ENCODE assay signal across 1 cellular context in genomic region chr1:15833069-15833679, GRCh38.
TF ChIP-seq lines count a peak whose summit lies in the region.

No MANE protein-coding gene starts in this region.

TF ChIP-seq in K562, 482 proteins besides CTCF, POLR2A, EP300 and RAD21 (continued from another document and continues in another):
- TF ChIP-seq MAZ (CRISPR knock-in tag; conservative IDR thresholded peaks at IDR 0.05 in 1 of 2, IDR thresholded peaks at IDR 0.05 in 1 of 2) = peak in 1 of 2 experiments; percentile 17; a peak in 1 of 4 replicates
- TF ChIP-seq TAF9B (IDR thresholded peaks at IDR 0.05; ENCODE audit: partially characterized antibody) = peak; percentile 52
- peak; percentile 67; the same call in 1 of the 2 replicates for TF ChIP-seq SMARCE1 (IDR thresholded peaks at IDR 0.05)
- peak; percentile 34; the same call in 1 of the 2 replicates for TF ChIP-seq FOXM1 (IDR thresholded peaks at IDR 0.05; ENCODE audit: low read depth)
- TF ChIP-seq FOXM1 (CRISPR knock-in tag; IDR thresholded peaks at IDR 0.05; ENCODE audit: low read depth) = no peak
- TF ChIP-seq JUN (IDR thresholded peaks at IDR 0.05; ENCODE audit: borderline replicate concordance, low read depth, low read length) = peak; percentile 72
- no peak for TF ChIP-seq JUN (CRISPR knock-in tag; IDR thresholded peaks at IDR 0.05; ENCODE audit: borderline replicate concordance)
- peak; percentile 33; the same call in 1 of the 2 replicates for TF ChIP-seq EHMT2 (IDR thresholded peaks at IDR 0.05)
- TF ChIP-seq ZNF717 (CRISPR knock-in tag; IDR thresholded peaks at IDR 0.05) = no peak
- TF ChIP-seq LCOR (CRISPR knock-in tag; IDR thresholded peaks at IDR 0.05) = peak; percentile 70
- TF ChIP-seq ELF1 (tag; IDR thresholded peaks at IDR 0.05) = peak; percentile 83
- TF ChIP-seq ETS1 (conservative IDR thresholded peaks at IDR 0.05; ENCODE audit: control insufficient read depth, low read depth, low read length) = 0 out of 2 replicates have a peak, but pooled peaks have one; percentile 36
- TF ChIP-seq ZBTB9 (CRISPR knock-in tag; IDR thresholded peaks at IDR 0.05) = peak; percentile 38; the same call in 1 of the 2 replicates
- peak; percentile 31; the same call in 1 of the 2 replicates for TF ChIP-seq ZNF592 (IDR thresholded peaks at IDR 0.05)
- peak; percentile 85 for TF ChIP-seq SUPT5H (IDR thresholded peaks at IDR 0.05)
- no peak for TF ChIP-seq ZNF398 (CRISPR knock-in tag; IDR thresholded peaks at IDR 0.05)
- TF ChIP-seq THRAP3 (IDR thresholded peaks at IDR 0.05; ENCODE audit: borderline replicate concordance) = 0 out of 2 replicates have a peak, but pooled peaks have one; percentile 9
- 0 out of 2 replicates have a peak, but pooled peaks have one; percentile 18 for TF ChIP-seq SP1 (CRISPR knock-in tag; IDR thresholded peaks at IDR 0.05)
- 0 out of 2 replicates have a peak, but pooled peaks have one; percentile 31 for TF ChIP-seq NFIC (IDR thresholded peaks at IDR 0.05)
- peak; percentile 47 for TF ChIP-seq SMAD4 (CRISPR knock-in tag; conservative IDR thresholded peaks at IDR 0.05)
- TF ChIP-seq CC2D1A (IDR thresholded peaks at IDR 0.05) = no peak
- 0 out of 2 replicates have a peak, but pooled peaks have one; percentile 27 for TF ChIP-seq ZNF444 (CRISPR knock-in tag; IDR thresholded peaks at IDR 0.05)
- 0 out of 2 replicates have a peak, but pooled peaks have one; percentile 11 for TF ChIP-seq ZBTB40 (IDR thresholded peaks at IDR 0.05)
- TF ChIP-seq ZBTB40 (CRISPR knock-in tag; IDR thresholded peaks at IDR 0.05) = no peak
- peak; percentile 79 for TF ChIP-seq ZBTB17 (CRISPR knock-in tag; IDR thresholded peaks at IDR 0.05)
- 0 out of 2 replicates have a peak, but pooled peaks have one; percentile 72 for TF ChIP-seq ATF6 (CRISPR knock-in tag; IDR thresholded peaks at IDR 0.05)
- 0 out of 2 replicates have a peak, but pooled peaks have one; percentile 34 for TF ChIP-seq ZBTB33 (CRISPR knock-in tag; IDR thresholded peaks at IDR 0.05)
- no peak for TF ChIP-seq ATF1 (CRISPR knock-in tag; IDR thresholded peaks at IDR 0.05)
- TF ChIP-seq ATF1 (tag; IDR thresholded peaks at IDR 0.05) = peak; percentile 13; the same call in 1 of the 2 replicates
- 0 out of 2 replicates have a peak, but pooled peaks have one; percentile 18 for TF ChIP-seq ZBTB5 (IDR thresholded peaks at IDR 0.05)
- peak; percentile 20; the same call in 1 of the 2 replicates for TF ChIP-seq ZNF589 (CRISPR knock-in tag; IDR thresholded peaks at IDR 0.05; ENCODE audit: low read depth)
